10 cellular contexts compared by ENCODE assay signal in genomic region chr16:85168732-85169256, GRCh38. TPM values are rescaled to one million over a fixed set of nuclear protein-coding genes. Genes with fewer than 3 reads are reported as not detected.
DNase-seq lines count a peak whose midpoint lies in the region; ATAC-seq lines count a peak whose summit lies in the region.
"Had no signal": no experiment of that assay in that cellular context is flagged by ENCODE, and none has a peak within 500 bp of the region (broad histone marks: within the 10 kb centered on the region; RNA-seq: fewer than 3 reads in every experiment).

No MANE protein-coding gene starts in this region.

- peak overlapping the region; percentile 22 to 36 (median 30) for H3K4me3 ChIP-seq in skeletal muscle tissue (ENCODE audit: low read length in 3 of 3)

- H3K27me3 Mint-ChIP-seq in activated CD4-positive, alpha-beta T cell treated with anti-CD3 and anti-CD28 coated beads for 36 hours, result peaks cover 35% of the 10 kb centered on the region
- H3K27me3 Mint-ChIP-seq in T-helper 17 cell, result peaks cover 61% of the 10 kb centered on the region

- intact Hi-C loops in activated CD4-positive, alpha-beta T cell treated with anti-CD3 and anti-CD28 coated beads for 36 hours (cut with DNase I, micrococcal nuclease), result no loop called here
- intact Hi-C loops in left cardiac atrium (cut with DNase I), result no loop called here

- no peak for ATAC-seq in activated CD4-positive, alpha-beta T cell treated with anti-CD3 and anti-CD28 coated beads for 36 hours
- ATAC-seq in T-helper 17 cell (no peak), left cardiac atrium (peak; percentile 48 to 53), GM21529 (IDR thresholded peaks at IDR 0.05; ENCODE audit: unreplicated experiment) (no peak)

- no peak overlapping the region for H3K27ac Mint-ChIP-seq in activated CD4-positive, alpha-beta T cell treated with anti-CD3 and anti-CD28 coated beads for 36 hours
- H3K27ac Mint-ChIP-seq in T-helper 17 cell, result no peak overlapping the region

- H3K9me3 ChIP-seq in T-helper 17 cell (ENCODE audit: control insufficient read depth, low read length, poor library complexity, severe bottlenecking) (no peaks in the 10 kb centered on the region), skeletal muscle tissue (ENCODE audit: control insufficient read depth in 3 of 3, low read length in 3 of 3) (no peaks in the 10 kb centered on the region)

- POLR2A ChIA-PET in activated CD4-positive, alpha-beta T cell treated with anti-CD3 and anti-CD28 coated beads for 36 hours (lab: Charles Lee), result no interaction called here

- no peaks in the 10 kb centered on the region for H3K27me3 ChIP-seq in skeletal muscle tissue (ENCODE audit: control insufficient read depth in 3 of 3, insufficient read depth in 3 of 3, low read length in 3 of 3)

- peak; percentile 24 for DNase-seq in activated CD4-positive, alpha-beta T cell treated with anti-CD3 and anti-CD28 coated beads for 36 hours
- DNase-seq in activated CD4-positive, alpha-beta T cell treated with anti-CD3 and anti-CD28 coated beads for 1 hour, result no peak
- no peak for DNase-seq in T-helper 17 cell
- DNase-seq in left cardiac atrium, result peak; percentile 82
- no peak for DNase-seq in kidney glomerular epithelial cell (lab: John Stamatoyannopoulos, UW)
- no peak for DNase-seq in activated naive CD4-positive, alpha-beta T cell treated with Interleukin-2 at 50 U/mL for 16 hours

- peaks cover 3% of the 10 kb centered on the region for H3K4me1 Mint-ChIP-seq in activated CD4-positive, alpha-beta T cell treated with anti-CD3 and anti-CD28 coated beads for 36 hours
- peaks cover 2% of the 10 kb centered on the region for H3K4me1 Mint-ChIP-seq in T-helper 17 cell

- no peaks in the 10 kb centered on the region for H3K9me3 Mint-ChIP-seq in activated CD4-positive, alpha-beta T cell treated with anti-CD3 and anti-CD28 coated beads for 36 hours (ENCODE audit: low read depth)

- H3K27ac ChIP-seq in skeletal muscle tissue (ENCODE audit: low read depth, low read length), result peak overlapping the region; percentile 65

- H3K4me1 ChIP-seq in skeletal muscle tissue (ENCODE audit: control insufficient read depth in 3 of 3, insufficient read depth in 3 of 3, low read length in 3 of 3), result peaks cover 58 to 78% (median 75%) of the 10 kb centered on the region in 3 donors

- no peaks in the 10 kb centered on the region for H3K36me3 ChIP-seq in skeletal muscle tissue (ENCODE audit: control insufficient read depth in 3 of 3, insufficient read depth in 3 of 3, low read length in 3 of 3)

- CTCF ChIA-PET in activated CD4-positive, alpha-beta T cell treated with anti-CD3 and anti-CD28 coated beads for 36 hours (lab: Charles Lee), result no interaction called here

- peak overlapping the region in 2 of 3 donors; percentile 59 to 64 for H3K9ac ChIP-seq in skeletal muscle tissue (ENCODE audit: low read depth in 1 of 3, low read length in 3 of 3)

- H3K4me3 Mint-ChIP-seq in activated CD4-positive, alpha-beta T cell treated with anti-CD3 and anti-CD28 coated beads for 36 hours, result no peak overlapping the region
- peak overlapping the region; percentile 74 for H3K4me3 Mint-ChIP-seq in T-helper 17 cell

- no peaks in the 10 kb centered on the region for H3K36me3 Mint-ChIP-seq in activated CD4-positive, alpha-beta T cell treated with anti-CD3 and anti-CD28 coated beads for 36 hours (ENCODE audit: low read depth)
- H3K36me3 Mint-ChIP-seq in T-helper 17 cell (ENCODE audit: low read depth), result peaks cover 7% of the 10 kb centered on the region

RNA-seq across cellular contexts. Expression of gene CIBAR2, which starts 56.5 kb away (rescaled TPM):
- total RNA-seq in activated CD4-positive, alpha-beta T cell treated with anti-CD3 and anti-CD28 coated beads for 36 hours, result not detected
- total RNA-seq in T-helper 17 cell (not detected), left cardiac atrium (not detected), skeletal muscle tissue (not detected)
- total RNA-seq: pulmonary artery endothelial cell; T-helper 2 cell treated with Interferon-gamma antibody and Interleukin-4, amounts not matched to agents 100 ng/mL and 5 ng/mL, for 36 hours had no signal

Comparison
In these comparisons a context has a peak if more than half of its experiments do, and no peak if none do; other contexts are left out.
1. DNase-seq: peak in activated CD4-positive, alpha-beta T cell treated with anti-CD3 and anti-CD28 coated beads for 36 hours (single experiment) and left cardiac atrium (single experiment); none in activated CD4-positive, alpha-beta T cell treated with anti-CD3 and anti-CD28 coated beads for 1 hour (single experiment), T-helper 17 cell (0 of 3), kidney glomerular epithelial cell (single experiment) and activated naive CD4-positive, alpha-beta T cell treated with Interleukin-2 at 50 U/mL for 16 hours (single experiment).
2. ATAC-seq: peak in left cardiac atrium (2 of 2); none in activated CD4-positive, alpha-beta T cell treated with anti-CD3 and anti-CD28 coated beads for 36 hours (single experiment), T-helper 17 cell (single experiment) and GM21529 (single experiment).